10 cellular contexts compared by ENCODE assay signal in the genomic region with DNA sequence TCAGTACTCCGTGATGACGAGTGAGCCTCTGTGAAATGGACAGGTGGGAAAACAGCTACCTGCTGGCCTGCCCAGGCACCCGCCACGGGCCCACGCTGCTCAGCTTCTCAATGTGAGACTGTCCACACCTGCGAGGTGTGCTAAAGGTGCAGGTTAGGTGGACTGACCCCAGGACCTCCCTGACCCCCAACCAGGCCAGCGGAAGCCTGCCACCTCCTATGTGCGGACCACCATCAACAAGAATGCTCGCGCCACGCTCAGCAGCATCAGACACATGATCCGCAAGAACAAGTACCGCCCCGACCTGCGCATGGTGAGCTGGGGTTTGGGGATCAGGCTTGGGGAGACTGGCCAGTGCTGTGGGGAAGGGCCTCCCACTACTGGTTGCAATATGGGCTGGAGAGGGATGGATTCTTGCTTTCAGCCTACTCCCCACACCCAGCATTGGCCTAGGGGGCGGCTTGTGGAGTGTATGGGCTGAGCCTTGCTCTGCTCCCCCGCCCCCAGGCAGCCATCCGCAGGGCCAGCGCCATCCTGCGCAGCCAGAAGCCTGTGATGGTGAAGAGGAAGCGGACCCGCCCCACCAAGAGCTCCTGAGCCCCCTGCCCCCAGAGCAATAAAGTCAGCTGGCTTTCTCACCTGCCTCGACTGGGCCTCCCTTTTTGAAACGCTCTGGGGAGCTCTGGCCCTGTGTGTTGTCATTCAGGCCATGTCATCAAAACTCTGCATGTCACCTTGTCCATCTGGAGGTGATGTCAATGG. TPM values are rescaled to one million over a fixed set of nuclear protein-coding genes. Genes with fewer than 3 reads are reported as not detected.
A peak's percentile ranks its signal among the peaks of the same experiment; 100 is the strongest.
DNase-seq lines count a peak whose midpoint lies in the region; ATAC-seq, FAIRE-seq and TF ChIP-seq lines count a peak whose summit lies in the region.
"Had no signal": no experiment of that assay in that cellular context is flagged by ENCODE, and none has a peak within 500 bp of the region (broad histone marks: within the 10 kb centered on the region; RNA-seq: fewer than 3 reads in every experiment).

No MANE protein-coding gene starts in this region.

- H3K36me3 ChIP-seq in A673 (ENCODE audit: insufficient read depth, low read length, poor library complexity, severe bottlenecking) (peaks cover 38% of the 10 kb centered on the region), HCT116 (ENCODE audit: control insufficient read depth in 1 of 2, insufficient read depth in 2 of 2, low read length in 2 of 2) (peaks cover 18 to 43% of the 10 kb centered on the region in 2 experiments), astrocyte (ENCODE audit: insufficient read depth, low read length) (peaks cover 30% of the 10 kb centered on the region), mesenchymal stem cell (ENCODE audit: control insufficient read depth in 1 of 2, insufficient read depth in 2 of 2, low read depth in 1 of 2, low read length in 2 of 2) (peaks cover 46 to 56% of the 10 kb centered on the region in 2 experiments), gastroesophageal sphincter (peaks cover 0 to 52% of the 10 kb centered on the region in 2 donors), mucosa of descending colon (ENCODE audit: low read depth) (no peaks in the 10 kb centered on the region)

- peak overlapping the region; percentile 94; the same call in 1 of the 2 replicates for H3K9ac ChIP-seq in HCT116 (ENCODE audit: low read length)
- H3K9ac ChIP-seq in astrocyte (ENCODE audit: low read length) = peak overlapping the region; percentile 98
- H3K9ac ChIP-seq in mesenchymal stem cell (ENCODE audit: low read length) = peak overlapping the region; percentile 98

- TF ChIP-seq POLR2A in HCT116 (IDR thresholded peaks at IDR 0.05; ENCODE audit: borderline replicate concordance, extremely low read depth, insufficient read depth, insufficient read length) (no peak), gastroesophageal sphincter (IDR thresholded peaks at IDR 0.05) (no peak)

- H3K27me3 ChIP-seq in A673 (replicated peaks; ENCODE audit: insufficient read depth, low read depth, low read length, poor library complexity) (no peaks in the 10 kb centered on the region), HCT116 (ENCODE audit: insufficient read depth, low read length) (no peaks in the 10 kb centered on the region), astrocyte (ENCODE audit: insufficient read depth, low read length) (no peaks in the 10 kb centered on the region), mesenchymal stem cell (ENCODE audit: control insufficient read depth in 1 of 2, insufficient read depth in 1 of 2, low read length in 2 of 2) (no peaks in the 10 kb centered on the region), gastroesophageal sphincter (no peaks in the 10 kb centered on the region)
- H3K27me3 ChIP-seq: cardiac muscle cell had no signal

- H3K79me2 ChIP-seq in HCT116 (ENCODE audit: insufficient read depth, low read length) (peaks cover 51% of the 10 kb centered on the region), astrocyte (ENCODE audit: insufficient read depth, low read length) (peaks cover 50% of the 10 kb centered on the region)

- no peak for ATAC-seq in HCT116
- no peak for ATAC-seq in gastroesophageal sphincter
- ATAC-seq in GM18517 (IDR thresholded peaks at IDR 0.05; ENCODE audit: unreplicated experiment) = no peak
- ATAC-seq in HG03039 (IDR thresholded peaks at IDR 0.05; ENCODE audit: unreplicated experiment) = no peak
- no peak for ATAC-seq in mucosa of descending colon

- H3K36me3 Mint-ChIP-seq in astrocyte (ENCODE audit: low read depth, unreplicated experiment) = peaks cover 24% of the 10 kb centered on the region

- no peak overlapping the region for H3K18ac ChIP-seq in mesenchymal stem cell (ENCODE audit: low read depth in 1 of 2, low read length in 2 of 2)

- H3K4me1 ChIP-seq in A673 (ENCODE audit: insufficient read depth, low read length, poor library complexity, severe bottlenecking) = peaks cover 32% of the 10 kb centered on the region
- H3K4me1 ChIP-seq in HCT116 (ENCODE audit: control insufficient read depth in 1 of 2, insufficient read depth in 2 of 2, low read length in 2 of 2) = peaks cover 6 to 61% of the 10 kb centered on the region in 2 experiments; a peak in 3 of 4 replicates
- H3K4me1 ChIP-seq in astrocyte (ENCODE audit: insufficient read depth, low read length) = peaks cover 52% of the 10 kb centered on the region
- peaks cover 64% of the 10 kb centered on the region for H3K4me1 ChIP-seq in mesenchymal stem cell (ENCODE audit: control insufficient read depth, insufficient read depth, low read depth, low read length)
- H3K4me1 ChIP-seq in gastroesophageal sphincter = peaks cover 0 to 81% (median 44%) of the 10 kb centered on the region in 3 donors
- peaks cover 39% of the 10 kb centered on the region for H3K4me1 ChIP-seq in mucosa of descending colon (ENCODE audit: low read depth)

- no peak overlapping the region for H2BK120ac ChIP-seq in mesenchymal stem cell (ENCODE audit: low read depth, low read length)

- H4K20me1 ChIP-seq in HCT116 (ENCODE audit: insufficient read depth) = peaks cover 48% of the 10 kb centered on the region; the same call in 1 of the 2 replicates
- H4K20me1 ChIP-seq in astrocyte (ENCODE audit: insufficient read depth, low read length) = peaks cover 70% of the 10 kb centered on the region

- H2AFZ ChIP-seq in HCT116 (ENCODE audit: low read depth, low read length, poor library complexity, severe bottlenecking) = no peak overlapping the region
- no peak overlapping the region for H2AFZ ChIP-seq in astrocyte (ENCODE audit: low read depth, low read length)
- no peak overlapping the region for H2AFZ ChIP-seq in mesenchymal stem cell (ENCODE audit: low read depth, low read length)

- RAD21 ChIA-PET in HCT116 (lab: Charles Lee; ENCODE audit: low non-redundant PET in 1 of 2, low total read pairs in 2 of 2, uncharacterized antibody in 2 of 2, unreplicated experiment in 2 of 2) = no interaction called here

- TF ChIP-seq RAD21 in HCT116 (IDR thresholded peaks at IDR 0.05; ENCODE audit: low read depth) = no peak

- no peak overlapping the region for H2BK15ac ChIP-seq in mesenchymal stem cell (ENCODE audit: low read depth, poor library complexity, severe bottlenecking)

- 94% methylated on average over 24 of the region's 24 CpGs for WGBS in mesenchymal stem cell
- whole genome bisulfite sequencing in gastroesophageal sphincter (ENCODE audit: low coverage in 1 of 2), 2 donors = no CpG with 5 or more reads among the region's 24 CpGs

- H2BK12ac ChIP-seq in mesenchymal stem cell (ENCODE audit: low read length in 2 of 2) = no peak overlapping the region

- H3K4ac ChIP-seq in mesenchymal stem cell (ENCODE audit: low read depth in 1 of 2, low read length in 2 of 2) = no peak overlapping the region

- TF ChIP-seq CTCF in A673 (conservative IDR thresholded peaks at IDR 0.05; ENCODE audit: low read depth, low read length) = no peak
- no peak for TF ChIP-seq CTCF in HCT116 (IDR thresholded peaks at IDR 0.05 in 2 of 3, conservative IDR thresholded peaks at IDR 0.05 in 1 of 3; ENCODE audit: borderline replicate concordance in 1 of 3, insufficient read depth in 1 of 3, low read depth in 2 of 3, low read length in 2 of 3)
- TF ChIP-seq CTCF in astrocyte (IDR thresholded peaks at IDR 0.05; ENCODE audit: insufficient read depth, low read depth, low read length) = no peak
- no peak for TF ChIP-seq CTCF in gastroesophageal sphincter (IDR thresholded peaks at IDR 0.05)
- TF ChIP-seq CTCF in mucosa of descending colon (IDR thresholded peaks at IDR 0.05) = no peak

- POLR2A ChIA-PET in A673 (lab: Charles Lee; ENCODE audit: low non-redundant PET) = no interaction called here
- POLR2A ChIA-PET in HCT116 (lab: Charles Lee) = interaction anchor here (1.0 kb wide), 2 partner anchors 38 to 48 kb away, joined by 3 to 4 read pairs; a partner anchor contains a TSS

- peaks cover 40% of the 10 kb centered on the region for H3K4me1 Mint-ChIP-seq in astrocyte (ENCODE audit: low read depth, unreplicated experiment)

- DNase-seq in A673 (ENCODE audit: low spot score) (no peak), HCT116 (ENCODE audit: low read depth, low spot score) (no peak), astrocyte (ENCODE audit: low read depth) (no peak), mesenchymal stem cell (no peak), mucosa of descending colon (no peak)

- no peak overlapping the region for H3K23ac ChIP-seq in mesenchymal stem cell (ENCODE audit: low read length in 2 of 2)

- no peaks in the 10 kb centered on the region for H3K9me2 ChIP-seq in HCT116 (ENCODE audit: insufficient read depth)

- no peak overlapping the region for H2AK5ac ChIP-seq in mesenchymal stem cell (ENCODE audit: low read length, severe bottlenecking)

- no peak overlapping the region for H3K14ac ChIP-seq in mesenchymal stem cell (ENCODE audit: low read length in 2 of 2)

- H4K8ac ChIP-seq in mesenchymal stem cell (ENCODE audit: low read length) = no peak overlapping the region

- no peak overlapping the region for H3K27ac Mint-ChIP-seq in astrocyte (ENCODE audit: unreplicated experiment)

- no peak for TF ChIP-seq EP300 in gastroesophageal sphincter (IDR thresholded peaks at IDR 0.05)

- H3K27me3 Mint-ChIP-seq in astrocyte (ENCODE audit: low read depth, unreplicated experiment) = no peaks in the 10 kb centered on the region

- H3K79me1 ChIP-seq in mesenchymal stem cell (replicated peaks; ENCODE audit: low read length, poor library complexity, severe bottlenecking) = peaks cover 9% of the 10 kb centered on the region

- H2BK5ac ChIP-seq in mesenchymal stem cell (ENCODE audit: low read depth, low read length, poor library complexity, severe bottlenecking) = no peak overlapping the region

- CTCF ChIA-PET in A673 (lab: Charles Lee) (no interaction called here), HCT116 (lab: Charles Lee) (no interaction called here)

- peak overlapping the region; percentile 100 for H3K4me3 Mint-ChIP-seq in astrocyte (ENCODE audit: unreplicated experiment)

- H3K4me3 ChIP-seq in A673 (ENCODE audit: low read depth, low read length, poor library complexity, severe bottlenecking) (peak overlapping the region; percentile 98), HCT116 (replicated peaks in 1 of 2; ENCODE audit: low read depth in 1 of 2, low read length in 2 of 2) (peak overlapping the region; percentile 99 to 100; a peak in 3 of 4 replicates), astrocyte (ENCODE audit: insufficient read depth, low read depth, low read length) (peak overlapping the region; percentile 95), mesenchymal stem cell (ENCODE audit: insufficient read depth in 1 of 2, low read depth in 1 of 2, low read length in 2 of 2) (peak overlapping the region; percentile 24 to 98), gastroesophageal sphincter (peak overlapping the region in 1 of 2 donors; percentile 79), mucosa of descending colon (no peak overlapping the region)

- no peaks in the 10 kb centered on the region for H3K9me3 ChIP-seq in A673 (ENCODE audit: low read depth, low read length, poor library complexity, severe bottlenecking)
- H3K9me3 ChIP-seq in HCT116 (ENCODE audit: control insufficient read depth in 1 of 2, insufficient read depth in 1 of 2, low read depth in 1 of 2, low read length in 2 of 2) = no peaks in the 10 kb centered on the region
- no peaks in the 10 kb centered on the region for H3K9me3 ChIP-seq in astrocyte (ENCODE audit: insufficient read depth, low read depth, low read length)
- no peaks in the 10 kb centered on the region for H3K9me3 ChIP-seq in mesenchymal stem cell (ENCODE audit: control insufficient read depth, low read length)
- no peaks in the 10 kb centered on the region for H3K9me3 ChIP-seq in gastroesophageal sphincter
- no peaks in the 10 kb centered on the region for H3K9me3 ChIP-seq in mucosa of descending colon

- no peak for FAIRE-seq in astrocyte (lab: Jason Lieb, UNC)
- FAIRE-seq: G401.6 had no signal

- BruUV-seq in A673 (replicated peaks; lab: Mats Ljungman, UMichigan) (no TSS peak), HCT116 (replicated peaks; lab: Mats Ljungman, UMichigan) (no TSS peak)

- H3K4me2 ChIP-seq in HCT116 (ENCODE audit: low read length) (peak overlapping the region; percentile 99), astrocyte (ENCODE audit: low read length) (peak overlapping the region; percentile 97), mesenchymal stem cell (ENCODE audit: low read length, poor library complexity, severe bottlenecking) (peak overlapping the region; percentile 49)

- no peak overlapping the region for H4K91ac ChIP-seq in mesenchymal stem cell (ENCODE audit: low read length)

- H3K27ac ChIP-seq in A673 (ENCODE audit: low read depth, low read length, poor library complexity, severe bottlenecking) = peak overlapping the region; percentile 88
- H3K27ac ChIP-seq in HCT116 (ENCODE audit: low read depth, low read length) = peak overlapping the region; percentile 99
- no peak overlapping the region for H3K27ac ChIP-seq in astrocyte (ENCODE audit: low read depth, low read length)
- H3K27ac ChIP-seq in mesenchymal stem cell (ENCODE audit: low read length, poor library complexity, severe bottlenecking) = no peak overlapping the region
- H3K27ac ChIP-seq in gastroesophageal sphincter = peak overlapping the region in 1 of 4 donors; percentile 92
- H3K27ac ChIP-seq: cardiac muscle cell had no signal

- intact Hi-C loops in A673 (cut with micrococcal nuclease; ENCODE audit: unreplicated experiment) (loop anchor here (10.0 kb wide), 1 partner anchor 83 kb away; no protein-coding TSS in a partner anchor), HCT116 (cut with micrococcal nuclease) (no loop called here), mucosa of descending colon (cut with DNase I, micrococcal nuclease) (loop anchor here (10.0 kb wide), 2 partner anchors 83 to 93 kb away; no protein-coding TSS in a partner anchor)

- H3K9me3 Mint-ChIP-seq in astrocyte (ENCODE audit: unreplicated experiment) = no peaks in the 10 kb centered on the region

RNA-seq across cellular contexts. Expression of a gene that starts 2.2 kb away (rescaled TPM):
- total RNA-seq in A673 (2021) (1,355 and 1,380 TPM in 2 replicates), HCT116 (2021; ENCODE audit: unreplicated experiment) (3,050 TPM), astrocyte (2,006 and 2,072 TPM in 2 replicates), gastroesophageal sphincter (100 to 1,000 TPM; 174 to 282 (median 271) TPM), mucosa of descending colon (1,000 to 10,000 TPM in 2 of 3 donors, 100 to 1,000 TPM in 1; 942 to 1,365 (median 1,241) TPM)
- 4,429 and 5,970 TPM in 2 replicates for polyA plus RNA-seq in HCT116 (2012)
- 3,020 TPM for polyA plus RNA-seq in mesenchymal stem cell (2013, experiment 1 of 2)
- 2,919 TPM for polyA plus RNA-seq in mesenchymal stem cell (2013, experiment 2 of 2)

RNA-seq across cellular contexts. Expression of a gene that starts 3.8 kb away (rescaled TPM):
- 0.42 and 0.69 TPM in 2 replicates for total RNA-seq in A673 (2021)
- 21.0 TPM for total RNA-seq in HCT116 (2021; ENCODE audit: unreplicated experiment)
- polyA plus RNA-seq in HCT116 (2012) = 4.8 and 9.0 TPM in 2 replicates
- total RNA-seq in astrocyte = 1.4 and 2.1 TPM in 2 replicates
- 0.18 TPM for polyA plus RNA-seq in mesenchymal stem cell (2013, experiment 1 of 2)
- polyA plus RNA-seq in mesenchymal stem cell (2013, experiment 2 of 2) = 0.10 TPM
- total RNA-seq in gastroesophageal sphincter = 1 to 10 TPM in 2 of 4 donors, not detected in 2; 1.6 to 6.0 TPM
- total RNA-seq in mucosa of descending colon = 10 to 100 TPM; 31.4 to 84.2 (median 68.0) TPM

RNA-seq across cellular contexts. Expression of a gene that starts 11.3 kb away (rescaled TPM):
- not detected in 2 replicates for total RNA-seq in A673 (2021)
- not detected for total RNA-seq in HCT116 (2021; ENCODE audit: unreplicated experiment)
- polyA plus RNA-seq in HCT116 (2012) = 0.21 TPM in 1 of 2 replicates, not detected in the other
- 2.5 TPM in 2 replicates for total RNA-seq in astrocyte
- polyA plus RNA-seq in mesenchymal stem cell (2013, experiment 1 of 2) = 0.26 TPM
- polyA plus RNA-seq in mesenchymal stem cell (2013, experiment 2 of 2) = 0.08 TPM
- not detected for total RNA-seq in gastroesophageal sphincter
- total RNA-seq in mucosa of descending colon = not detected
- total RNA-seq: cardiac muscle cell had no signal

RNA-seq across cellular contexts. Expression of a gene that starts 17.7 kb away (rescaled TPM):
- 0.42 and 0.47 TPM in 2 replicates for total RNA-seq in A673 (2021)
- total RNA-seq in HCT116 (2021; ENCODE audit: unreplicated experiment) = 2.8 TPM
- polyA plus RNA-seq in HCT116 (2012) = 3.4 and 4.5 TPM in 2 replicates
- 183 and 202 TPM in 2 replicates for total RNA-seq in astrocyte
- polyA plus RNA-seq in mesenchymal stem cell (2013, experiment 1 of 2) = 6.4 TPM
- 6.1 TPM for polyA plus RNA-seq in mesenchymal stem cell (2013, experiment 2 of 2)
- under 1 TPM in 1 of 4 donors, not detected in 3; 0.67 TPM for total RNA-seq in gastroesophageal sphincter
- under 1 TPM; 0.24 to 0.32 (median 0.29) TPM for total RNA-seq in mucosa of descending colon
- polyA plus RNA-seq: cardiac muscle cell had no signal

RNA-seq across cellular contexts. Expression of a gene that starts 19.7 kb away (rescaled TPM):
- 509 and 587 TPM in 2 replicates for total RNA-seq in A673 (2021)
- total RNA-seq in HCT116 (2021; ENCODE audit: unreplicated experiment) = 515 TPM
- 334 and 398 TPM in 2 replicates for polyA plus RNA-seq in HCT116 (2012)
- 107 and 116 TPM in 2 replicates for total RNA-seq in astrocyte
- 46.0 TPM for polyA plus RNA-seq in mesenchymal stem cell (2013, experiment 1 of 2)
- polyA plus RNA-seq in mesenchymal stem cell (2013, experiment 2 of 2) = 46.4 TPM
- total RNA-seq in gastroesophageal sphincter = 10 to 100 TPM; 12.6 to 17.7 (median 15.4) TPM
- 10 to 100 TPM; 14.0 to 41.6 (median 23.0) TPM for total RNA-seq in mucosa of descending colon

Comparison
In these comparisons a context has a peak if more than half of its experiments do, and no peak if none do; other contexts are left out.
1. H3K27ac ChIP-seq: peak in A673 (single experiment) and HCT116 (single experiment); none in astrocyte (single experiment) and mesenchymal stem cell (single experiment).
2. H3K4me2 ChIP-seq: peak in every context shown above with its lines; median percentile 99 in HCT116; 97 in astrocyte; 49 in mesenchymal stem cell.
3. Peak in every context shown above with its lines, with median percentiles within 50 percentile points of each other: H3K9ac ChIP-seq.